8 cellular contexts compared by ENCODE assay signal in the genomic region with DNA sequence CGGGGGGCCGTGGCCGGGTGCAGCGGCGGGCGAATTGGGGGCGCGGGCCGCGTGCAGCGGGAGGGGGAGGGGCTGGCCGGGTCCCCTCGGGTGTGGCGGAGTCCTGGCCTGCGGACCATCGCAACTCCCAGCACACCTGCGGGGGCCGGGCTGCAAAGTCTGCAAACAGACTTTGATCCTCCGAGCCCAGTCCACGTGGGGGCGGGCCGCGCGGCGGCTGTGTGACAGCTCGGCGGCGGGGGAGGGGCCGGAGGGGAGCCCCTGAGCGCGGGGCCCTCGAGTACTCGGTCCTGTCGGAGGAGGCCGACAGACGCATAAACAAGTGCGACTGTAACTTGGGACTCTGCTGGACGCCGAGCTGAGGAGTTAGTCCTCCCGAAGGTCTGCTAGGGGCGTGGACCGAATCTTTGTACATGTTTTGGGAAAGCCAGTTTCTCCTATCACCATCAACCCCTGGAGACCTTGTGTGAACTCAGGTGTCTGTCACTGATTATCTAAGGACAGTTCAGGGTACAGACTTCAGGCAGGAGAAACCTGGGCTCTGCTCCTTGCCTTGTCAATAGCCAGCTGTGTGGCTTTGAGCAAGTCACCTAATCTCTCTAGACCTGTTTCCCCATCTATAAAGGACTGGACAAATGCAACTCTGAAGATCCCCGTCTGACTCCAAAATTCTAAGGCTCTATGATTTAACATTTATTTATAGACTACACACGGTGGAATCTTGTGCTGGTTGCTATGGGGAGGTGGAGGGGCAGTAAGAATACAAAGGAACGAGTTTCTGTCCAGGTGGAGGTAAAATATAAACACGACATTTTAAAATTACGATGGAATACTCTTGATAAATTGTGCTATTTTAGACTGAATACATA. TPM values are rescaled to one million over a fixed set of nuclear protein-coding genes. Genes with fewer than 3 reads are reported as not detected.
DNase-seq lines count a peak whose midpoint lies in the region; TF ChIP-seq lines count a peak whose summit lies in the region.

No MANE protein-coding gene starts in this region.

- no peak for TF ChIP-seq POLR2A in erythroblast (IDR thresholded peaks at IDR 0.05; ENCODE audit: low read length)

- TF ChIP-seq CTCF in GM12864 (IDR thresholded peaks at IDR 0.05; ENCODE audit: low read depth, low read length, missing control alignments), result no peak
- no peak for TF ChIP-seq CTCF in HFFc6 (IDR thresholded peaks at IDR 0.05)
- no peak for TF ChIP-seq CTCF in Loucy (conservative IDR thresholded peaks at IDR 0.05; ENCODE audit: low read length)
- no peak for TF ChIP-seq CTCF in neural crest cell (conservative IDR thresholded peaks at IDR 0.05)

- peak overlapping the region; percentile 62; the same call in 1 of the 2 replicates for H3K27ac Mint-ChIP-seq in HFFc6
- H3K27ac Mint-ChIP-seq in T-helper 1 cell treated with Interleukin-12 subunit alpha and Interleukin-12 subunit beta and Interleukin-4 antibody, amounts not matched to agents 30 μg/mL and 1 μg/mL, for 36 hours, result peak overlapping the region; percentile 60
- no peak overlapping the region for H3K27ac Mint-ChIP-seq in neural crest cell (ENCODE audit: unreplicated experiment)

- peak overlapping the region; percentile 66 for H3K9ac ChIP-seq in Loucy (ENCODE audit: low read depth, low read length, poor library complexity, severe bottlenecking)

- H3K4me3 Mint-ChIP-seq in HFFc6 (peak overlapping the region; percentile 80), neural crest cell (peak overlapping the region; percentile 95)
- peak overlapping the region; percentile 73 for H3K4me3 Mint-ChIP-seq in T-helper 1 cell treated with Interleukin-12 subunit alpha and Interleukin-12 subunit beta and Interleukin-4 antibody, amounts not matched to agents 30 μg/mL and 1 μg/mL, for 36 hours

- H2AFZ ChIP-seq in Loucy (ENCODE audit: low read length), result peak overlapping the region; percentile 82

- no peaks in the 10 kb centered on the region for H3K27me3 ChIP-seq in Loucy (ENCODE audit: insufficient read depth, low read length, poor library complexity, severe bottlenecking)

- DNase-seq in A172 (ENCODE audit: low spot score) (peak; percentile 49), GM12864 (ENCODE audit: low read depth) (peak; percentile 41), HFFc6 (peak; percentile 32), erythroblast (lab: John Stamatoyannopoulos, UW) (peak; percentile 88 to 92), neural crest cell (ENCODE audit: low read depth, low spot score) (peak; percentile 70)
- no peak for DNase-seq in stimulated activated CD4-positive, alpha-beta T cell treated with anti-CD3 and anti-CD28 coated beads, Interleukin-2, amount 100 ng/mL, for 48 hours

- H3K4me1 Mint-ChIP-seq in HFFc6 (ENCODE audit: low read depth) (peaks cover 68% of the 10 kb centered on the region), neural crest cell (peaks cover 31% of the 10 kb centered on the region)
- H3K4me1 Mint-ChIP-seq in T-helper 1 cell treated with Interleukin-12 subunit alpha and Interleukin-12 subunit beta and Interleukin-4 antibody, amounts not matched to agents 30 μg/mL and 1 μg/mL, for 36 hours (ENCODE audit: low read depth), result peaks cover 31% of the 10 kb centered on the region

- H3K9me3 ChIP-seq in Loucy (ENCODE audit: insufficient read depth, low read depth, low read length), result no peaks in the 10 kb centered on the region

- peaks cover 8% of the 10 kb centered on the region for H3F3A ChIP-seq in Loucy (ENCODE audit: low read depth)

- H3K4me1 ChIP-seq in Loucy (ENCODE audit: insufficient read depth, low read length, poor library complexity, severe bottlenecking), result peaks cover 64% of the 10 kb centered on the region

- no peaks in the 10 kb centered on the region for H3K9me3 Mint-ChIP-seq in HFFc6
- H3K9me3 Mint-ChIP-seq in T-helper 1 cell treated with Interleukin-12 subunit alpha and Interleukin-12 subunit beta and Interleukin-4 antibody, amounts not matched to agents 30 μg/mL and 1 μg/mL, for 36 hours, result no peaks in the 10 kb centered on the region
- H3K9me3 Mint-ChIP-seq in neural crest cell, result no peaks in the 10 kb centered on the region

- peaks cover 38% of the 10 kb centered on the region for H3K79me2 ChIP-seq in Loucy (ENCODE audit: insufficient read depth, low read length)

- H3K36me3 Mint-ChIP-seq in HFFc6 (ENCODE audit: low read depth) (peaks cover 25% of the 10 kb centered on the region), neural crest cell (ENCODE audit: low read depth) (no peaks in the 10 kb centered on the region)
- peaks cover 11% of the 10 kb centered on the region for H3K36me3 Mint-ChIP-seq in T-helper 1 cell treated with Interleukin-12 subunit alpha and Interleukin-12 subunit beta and Interleukin-4 antibody, amounts not matched to agents 30 μg/mL and 1 μg/mL, for 36 hours (ENCODE audit: low read depth)

- H3K4me2 ChIP-seq in Loucy (ENCODE audit: low read depth, low read length, poor library complexity, severe bottlenecking), result peak overlapping the region; percentile 70

- H3K4me3 ChIP-seq in GM12864 (ENCODE audit: low read depth, low read length), result peak overlapping the region; percentile 53
- H3K4me3 ChIP-seq in Loucy (ENCODE audit: low read length, poor library complexity, severe bottlenecking), result peak overlapping the region; percentile 80

- no peaks in the 10 kb centered on the region for H3K9me2 ChIP-seq in Loucy (replicated peaks; ENCODE audit: low read depth, low read length)

- no peaks in the 10 kb centered on the region; the same call in 1 of the 2 replicates for H3K36me3 ChIP-seq in Loucy (ENCODE audit: insufficient read depth, low read length)

- H4K20me1 ChIP-seq in Loucy (ENCODE audit: insufficient read depth, low read length, poor library complexity, severe bottlenecking), result peaks cover 30% of the 10 kb centered on the region

- H3K27me3 Mint-ChIP-seq in HFFc6 (ENCODE audit: insufficient read depth) (no peaks in the 10 kb centered on the region; the same call in 1 of the 2 replicates), neural crest cell (ENCODE audit: low read depth) (peaks cover 5% of the 10 kb centered on the region)
- peaks cover 5% of the 10 kb centered on the region for H3K27me3 Mint-ChIP-seq in T-helper 1 cell treated with Interleukin-12 subunit alpha and Interleukin-12 subunit beta and Interleukin-4 antibody, amounts not matched to agents 30 μg/mL and 1 μg/mL, for 36 hours (ENCODE audit: low read depth)

RNA-seq across cellular contexts. Expression of gene SLC30A1, which starts 0.7 kb away (rescaled TPM):
- total RNA-seq in A172 (2014; rRNA removed; shearing (Covaris generic)), result 16.4 and 19.0 TPM in 2 replicates
- total RNA-seq in HFFc6 (2021; fragmentation: NEBNext Ultra II Directional; extraction: Animal tissue kit (Norgen Biotek cat#: 25700)), result 10 to 100 TPM; 23.6 to 27.5 (median 25.7) TPM
- 9.1 and 9.5 TPM in 2 replicates for total RNA-seq in neural crest cell

Comparison
In these comparisons a context has a peak if more than half of its experiments do, and no peak if none do; other contexts are left out.
1. DNase-seq: peak in A172 (single experiment), GM12864 (single experiment), HFFc6 (single experiment), erythroblast (2 of 2) and neural crest cell (single experiment); none in stimulated activated CD4-positive, alpha-beta T cell treated with anti-CD3 and anti-CD28 coated beads, Interleukin-2, amount 100 ng/mL, for 48 hours (0 of 2).
2. Peak in every context shown above with its lines, with median percentiles within 50 percentile points of each other: H3K4me3 Mint-ChIP-seq.